Comparison of ENCODE assay signal across 1 cellular context in genomic region chr9:121369595-121370265, GRCh38.
TF ChIP-seq lines count a peak whose summit lies in the region.

Gene STOM, minus strand, starts transcription at chr9:121370250. Its CDS starts 63 bp downstream, at chr9:121370187.

TF ChIP-seq in HEK293, 187 proteins besides CTCF, POLR2A, EP300 and RAD21 (continued from another document and continues in another):
- no peak for TF ChIP-seq ZNF223 (tag by site-specific recombination; IDR thresholded peaks at IDR 0.05)
- TF ChIP-seq ZNF596 (tag by site-specific recombination; IDR thresholded peaks at IDR 0.05): no peak
- no peak for TF ChIP-seq SALL2 (tag by site-specific recombination; IDR thresholded peaks at IDR 0.05; ENCODE audit: borderline replicate concordance)
- no peak for TF ChIP-seq ZNF280C (tag by site-specific recombination; IDR thresholded peaks at IDR 0.05)
- TF ChIP-seq ZNF114 (tag by site-specific recombination; IDR thresholded peaks at IDR 0.05): no peak
- TF ChIP-seq HOXD13 (CRISPR knock-in tag; IDR thresholded peaks at IDR 0.05; ENCODE audit: borderline replicate concordance): no peak
- 0 out of 2 replicates have a peak, but pooled peaks have one; percentile 7 for TF ChIP-seq ZBTB1 (tag by site-specific recombination; IDR thresholded peaks at IDR 0.05)
- TF ChIP-seq BCL11B (tag by site-specific recombination; IDR thresholded peaks at IDR 0.05; ENCODE audit: low read depth): no peak
- TF ChIP-seq OVOL3 (tag by site-specific recombination; IDR thresholded peaks at IDR 0.05): no peak
- no peak for TF ChIP-seq ZSCAN23 (tag by site-specific recombination; IDR thresholded peaks at IDR 0.05)
- TF ChIP-seq KLF1 (tag by site-specific recombination; IDR thresholded peaks at IDR 0.05): no peak
- TF ChIP-seq ZNF837 (tag by site-specific recombination; IDR thresholded peaks at IDR 0.05): no peak
- TF ChIP-seq REST (tag by site-specific recombination; IDR thresholded peaks at IDR 0.05): no peak
- TF ChIP-seq ZNF629 (tag by site-specific recombination; IDR thresholded peaks at IDR 0.05): peak; percentile 27; the same call in 1 of the 2 replicates
- TF ChIP-seq ZNF211 (tag by site-specific recombination; IDR thresholded peaks at IDR 0.05; ENCODE audit: low read depth): no peak
- TF ChIP-seq ZNF561 (tag by site-specific recombination; IDR thresholded peaks at IDR 0.05; ENCODE audit: borderline replicate concordance): no peak
- no peak for TF ChIP-seq ZNF830 (tag by site-specific recombination; IDR thresholded peaks at IDR 0.05; ENCODE audit: low read depth)
- TF ChIP-seq ZNF768 (tag by site-specific recombination; IDR thresholded peaks at IDR 0.05): no peak
- no peak for TF ChIP-seq ZNF654 (tag by site-specific recombination; IDR thresholded peaks at IDR 0.05; ENCODE audit: low read depth)
- TF ChIP-seq PATZ1 (tag by site-specific recombination; IDR thresholded peaks at IDR 0.05): no peak
- TF ChIP-seq ZNF121 (tag by site-specific recombination; IDR thresholded peaks at IDR 0.05): no peak
- TF ChIP-seq ZNF785 (tag by site-specific recombination; IDR thresholded peaks at IDR 0.05): no peak
- TF ChIP-seq ZNF501 (tag by site-specific recombination; IDR thresholded peaks at IDR 0.05): no peak
- TF ChIP-seq ZNF274 (IDR thresholded peaks at IDR 0.05; ENCODE audit: low read length): no peak
- TF ChIP-seq ZNF274 (tag by site-specific recombination; IDR thresholded peaks at IDR 0.05; ENCODE audit: borderline replicate concordance): no peak
- no peak for TF ChIP-seq ZNF433 (tag by site-specific recombination; IDR thresholded peaks at IDR 0.05; ENCODE audit: low read depth)
- TF ChIP-seq ZNF350 (tag by site-specific recombination; IDR thresholded peaks at IDR 0.05): no peak
- TF ChIP-seq HIC1 (tag by site-specific recombination; IDR thresholded peaks at IDR 0.05): no peak
- TF ChIP-seq ZSCAN5A (tag by site-specific recombination; IDR thresholded peaks at IDR 0.05): no peak
- TF ChIP-seq ZNF2 (tag by site-specific recombination; IDR thresholded peaks at IDR 0.05): no peak
- TF ChIP-seq ZNF529 (tag by site-specific recombination; IDR thresholded peaks at IDR 0.05; ENCODE audit: insufficient replicate concordance): no peak
- TF ChIP-seq ZNF747 (tag by site-specific recombination; IDR thresholded peaks at IDR 0.05): no peak
- no peak for TF ChIP-seq ZNF513 (tag by site-specific recombination; IDR thresholded peaks at IDR 0.05)
- TF ChIP-seq ZNF302 (tag by site-specific recombination; IDR thresholded peaks at IDR 0.05; ENCODE audit: low read depth): no peak
- no peak for TF ChIP-seq ZNF518A (tag by site-specific recombination; conservative IDR thresholded peaks at IDR 0.05; ENCODE audit: low read depth)
